ENCODE assay signal across 8 cellular contexts in the genomic region with DNA sequence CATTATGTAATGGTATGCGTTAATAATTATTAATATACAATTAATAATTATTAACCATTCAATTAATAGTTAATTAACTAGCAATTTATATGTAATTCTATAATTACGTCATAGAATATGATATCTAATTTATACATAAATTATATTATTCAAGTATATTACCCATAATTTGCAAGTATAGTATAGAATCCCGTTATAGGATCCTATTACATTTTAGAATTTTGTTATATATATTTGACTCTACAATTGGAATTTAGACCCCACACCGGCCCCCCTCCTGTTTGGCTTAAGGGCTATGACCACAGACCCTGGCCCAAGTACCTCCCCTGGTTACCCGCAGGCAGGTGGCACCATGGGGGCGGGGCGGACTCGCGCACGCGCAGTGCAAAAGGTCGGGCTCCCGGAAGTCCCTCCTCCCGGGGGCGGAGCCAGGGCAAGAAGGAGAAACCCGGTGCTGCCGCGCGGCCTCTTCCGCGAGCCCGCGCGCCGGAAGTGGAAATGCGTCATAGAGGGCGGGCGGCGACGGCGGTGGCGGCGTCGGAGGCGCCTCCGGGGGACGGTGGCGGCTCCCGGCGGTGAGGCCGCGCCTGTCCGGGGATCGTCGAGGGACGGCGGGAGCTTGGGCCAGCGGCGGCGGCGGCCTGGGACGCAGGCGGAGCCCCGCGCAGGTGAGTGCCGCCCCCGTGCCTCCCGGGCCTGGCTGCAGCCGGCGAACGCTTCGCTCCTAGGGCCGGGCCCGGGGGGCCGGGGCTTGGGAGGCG. TPM values are rescaled to one million over a fixed set of nuclear protein-coding genes. Genes with fewer than 3 reads are reported as not detected.
A peak's percentile ranks its signal among the peaks of the same experiment; 100 is the strongest.
DNase-seq lines count a peak whose midpoint lies in the region; ATAC-seq and TF ChIP-seq lines count a peak whose summit lies in the region.

A gene with protein sequence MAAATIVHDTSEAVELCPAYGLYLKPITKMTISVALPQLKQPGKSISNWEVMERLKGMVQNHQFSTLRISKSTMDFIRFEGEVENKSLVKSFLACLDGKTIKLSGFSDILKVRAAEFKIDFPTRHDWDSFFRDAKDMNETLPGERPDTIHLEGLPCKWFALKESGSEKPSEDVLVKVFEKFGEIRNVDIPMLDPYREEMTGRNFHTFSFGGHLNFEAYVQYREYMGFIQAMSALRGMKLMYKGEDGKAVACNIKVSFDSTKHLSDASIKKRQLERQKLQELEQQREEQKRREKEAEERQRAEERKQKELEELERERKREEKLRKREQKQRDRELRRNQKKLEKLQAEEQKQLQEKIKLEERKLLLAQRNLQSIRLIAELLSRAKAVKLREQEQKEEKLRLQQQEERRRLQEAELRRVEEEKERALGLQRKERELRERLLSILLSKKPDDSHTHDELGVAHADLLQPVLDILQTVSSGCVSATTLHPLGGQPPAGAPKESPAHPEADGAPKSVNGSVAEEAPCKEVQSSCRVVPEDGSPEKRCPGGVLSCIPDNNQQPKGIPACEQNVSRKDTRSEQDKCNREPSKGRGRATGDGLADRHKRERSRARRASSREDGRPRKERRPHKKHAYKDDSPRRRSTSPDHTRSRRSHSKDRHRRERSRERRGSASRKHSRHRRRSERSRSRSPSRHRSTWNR (plus strand): TSS at position 503 of the 761 bp plus-strand sequence. CDS start 1,859 bp downstream, outside the sequence.

- intact Hi-C loops in mucosa of descending colon (cut with DNase I, micrococcal nuclease), result no loop called here

- no peaks in the 10 kb centered on the region for H3K9me3 ChIP-seq in mucosa of descending colon

- TF ChIP-seq EP300 in Ishikawa (IDR thresholded peaks at IDR 0.05; ENCODE audit: borderline replicate concordance), result no peak

- no peak for TF ChIP-seq RAD21 in Ishikawa (IDR thresholded peaks at IDR 0.05; ENCODE audit: low read depth)

- peaks cover 5% of the 10 kb centered on the region for H3K36me3 ChIP-seq in mucosa of descending colon (ENCODE audit: low read depth)

- peak within 1 kb of the TSS; percentile 86 for H3K4me3 ChIP-seq in epithelial cell of proximal tubule (ENCODE audit: low read depth, low read length)
- H3K4me3 ChIP-seq in mucosa of descending colon, result peak within 1 kb of the TSS; percentile 39

- TF ChIP-seq CTCF in epithelial cell of proximal tubule (conservative IDR thresholded peaks at IDR 0.05; ENCODE audit: low read depth, low read length) (no peak), mucosa of descending colon (IDR thresholded peaks at IDR 0.05) (no peak)

- peaks cover 7% of the 10 kb centered on the region for H3K4me1 ChIP-seq in mucosa of descending colon (ENCODE audit: low read depth)

- ATAC-seq in GM21576 (IDR thresholded peaks at IDR 0.05; ENCODE audit: unreplicated experiment) (peak; percentile 76), mucosa of descending colon (peak; percentile 98)

- DNase-seq in DMS 273 treated with DMSO at 0.1 percent for 48 hours (lab: John Stamatoyannopoulos, UW), result peak; percentile 89
- peak; percentile 38 for DNase-seq in OCI-M2 (lab: John Stamatoyannopoulos, UW; ENCODE audit: unreplicated experiment)
- peak; percentile 100 for DNase-seq in activated T-cell treated with anti-CD3 and anti-CD28 coated beads for 4 hours
- DNase-seq in epithelial cell of proximal tubule (ENCODE audit: low read depth), result peak; percentile 30
- DNase-seq in mucosa of descending colon, result peak; percentile 96 to 100 (median 97)
- DNase-seq in stimulated activated CD8-positive, alpha-beta memory T cell treated with anti-CD3 and anti-CD28 coated beads, Interleukin-4, amount 100 ng/mL, for 1 hour (ENCODE audit: low read depth in 2 of 2, low spot score in 1 of 2), result peak; percentile 96 to 97

TF ChIP-seq in Ishikawa, 13 proteins besides CTCF, POLR2A, EP300 and RAD21:
- peak; percentile 64; the same call in 1 of the 2 replicates for TF ChIP-seq ZBTB7A (IDR thresholded peaks at IDR 0.05; ENCODE audit: low read depth)
- peak; percentile 43; the same call in 1 of the 2 replicates for TF ChIP-seq TAF1 (IDR thresholded peaks at IDR 0.05; ENCODE audit: low read depth)
- TF ChIP-seq, protein P1, sequence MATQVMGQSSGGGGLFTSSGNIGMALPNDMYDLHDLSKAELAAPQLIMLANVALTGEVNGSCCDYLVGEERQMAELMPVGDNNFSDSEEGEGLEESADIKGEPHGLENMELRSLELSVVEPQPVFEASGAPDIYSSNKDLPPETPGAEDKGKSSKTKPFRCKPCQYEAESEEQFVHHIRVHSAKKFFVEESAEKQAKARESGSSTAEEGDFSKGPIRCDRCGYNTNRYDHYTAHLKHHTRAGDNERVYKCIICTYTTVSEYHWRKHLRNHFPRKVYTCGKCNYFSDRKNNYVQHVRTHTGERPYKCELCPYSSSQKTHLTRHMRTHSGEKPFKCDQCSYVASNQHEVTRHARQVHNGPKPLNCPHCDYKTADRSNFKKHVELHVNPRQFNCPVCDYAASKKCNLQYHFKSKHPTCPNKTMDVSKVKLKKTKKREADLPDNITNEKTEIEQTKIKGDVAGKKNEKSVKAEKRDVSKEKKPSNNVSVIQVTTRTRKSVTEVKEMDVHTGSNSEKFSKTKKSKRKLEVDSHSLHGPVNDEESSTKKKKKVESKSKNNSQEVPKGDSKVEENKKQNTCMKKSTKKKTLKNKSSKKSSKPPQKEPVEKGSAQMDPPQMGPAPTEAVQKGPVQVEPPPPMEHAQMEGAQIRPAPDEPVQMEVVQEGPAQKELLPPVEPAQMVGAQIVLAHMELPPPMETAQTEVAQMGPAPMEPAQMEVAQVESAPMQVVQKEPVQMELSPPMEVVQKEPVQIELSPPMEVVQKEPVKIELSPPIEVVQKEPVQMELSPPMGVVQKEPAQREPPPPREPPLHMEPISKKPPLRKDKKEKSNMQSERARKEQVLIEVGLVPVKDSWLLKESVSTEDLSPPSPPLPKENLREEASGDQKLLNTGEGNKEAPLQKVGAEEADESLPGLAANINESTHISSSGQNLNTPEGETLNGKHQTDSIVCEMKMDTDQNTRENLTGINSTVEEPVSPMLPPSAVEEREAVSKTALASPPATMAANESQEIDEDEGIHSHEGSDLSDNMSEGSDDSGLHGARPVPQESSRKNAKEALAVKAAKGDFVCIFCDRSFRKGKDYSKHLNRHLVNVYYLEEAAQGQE (IDR thresholded peaks at IDR 0.05; ENCODE audit: low read depth), result no peak
- TF ChIP-seq USF1 (IDR thresholded peaks at IDR 0.05), result no peak
- peak; percentile 52 for TF ChIP-seq CREB1 (IDR thresholded peaks at IDR 0.05; ENCODE audit: low read depth)

RNA-seq across cellular contexts. Expression of the gene that starts here (rescaled TPM):
- 32.7 and 37.0 TPM in 2 replicates for total RNA-seq in epithelial cell of proximal tubule
- total RNA-seq in mucosa of descending colon, result 10 to 100 TPM; 40.8 to 46.2 (median 42.3) TPM

Comparison
In these comparisons a context has a peak if more than half of its experiments do, and no peak if none do; other contexts are left out.
1. Peak in every context shown above with its lines: DNase-seq, ATAC-seq and H3K4me3 ChIP-seq.
2. DNase-seq: peak in every context shown above with its lines; median percentile 100 in activated T-cell treated with anti-CD3 and anti-CD28 coated beads for 4 hours; 97 in mucosa of descending colon; 96 in stimulated activated CD8-positive, alpha-beta memory T cell treated with anti-CD3 and anti-CD28 coated beads, Interleukin-4, amount 100 ng/mL, for 1 hour; 89 in DMS 273 treated with DMSO at 0.1 percent for 48 hours; 38 in OCI-M2; 30 in epithelial cell of proximal tubule.